Comparison of ENCODE assay signal across 15 cellular contexts in genomic region chr2:75290600-75291140, GRCh38.
DNase-seq lines count a peak whose midpoint lies in the region; ATAC-seq and TF ChIP-seq lines count a peak whose summit lies in the region.
"Had no signal": no experiment of that assay in that cellular context is flagged by ENCODE, and none has a peak within 500 bp of the region (broad histone marks: within the 10 kb centered on the region; RNA-seq: fewer than 3 reads in every experiment).

No MANE protein-coding gene starts in this region.

- H3K4me1 Mint-ChIP-seq in activated T-helper 1 cell treated with anti-CD3 and anti-CD28 coated beads, Interleukin-12 subunit alpha, Interleukin-12 subunit beta, Interleukin-2, Interleukin-4 antibody, amounts not matched to agents 30 ng/mL and 10 ng/mL and 1 ng/mL, durations not matched to agents 14 hours and 24 hours and 36 hours (ENCODE audit: low read depth), result no peaks in the 10 kb centered on the region
- no peaks in the 10 kb centered on the region for H3K4me1 Mint-ChIP-seq in activated naive CD8-positive, alpha-beta T cell treated with anti-CD3 and anti-CD28 coated beads for 36 hours
- H3K4me1 Mint-ChIP-seq in mesothelial cell of epicardium, result peaks cover 4% of the 10 kb centered on the region
- H3K4me1 Mint-ChIP-seq: activated CD4-positive, alpha-beta memory T cell treated with anti-CD3 and anti-CD28 coated beads, Interleukin-2, amount 10 ng/mL, durations not matched to agents 7 days and 5 days; stimulated activated effector memory CD8-positive, alpha-beta T cell treated with anti-CD3 and anti-CD28 coated beads, Interleukin-12 subunit alpha, Interleukin-12 subunit beta, amount 100 ng/mL, for 72 hours had no signal

- no peak overlapping the region for H3K27ac Mint-ChIP-seq in activated T-helper 1 cell treated with anti-CD3 and anti-CD28 coated beads, Interleukin-12 subunit alpha, Interleukin-12 subunit beta, Interleukin-2, Interleukin-4 antibody, amounts not matched to agents 30 ng/mL and 10 ng/mL and 1 ng/mL, durations not matched to agents 14 hours and 24 hours and 36 hours
- no peak overlapping the region for H3K27ac Mint-ChIP-seq in activated naive CD8-positive, alpha-beta T cell treated with anti-CD3 and anti-CD28 coated beads for 36 hours
- H3K27ac Mint-ChIP-seq in mesothelial cell of epicardium, result no peak overlapping the region
- H3K27ac Mint-ChIP-seq: activated CD4-positive, alpha-beta memory T cell treated with anti-CD3 and anti-CD28 coated beads, Interleukin-2, amount 10 ng/mL, durations not matched to agents 7 days and 5 days; activated naive CD8-positive, alpha-beta T cell; stimulated activated effector memory CD8-positive, alpha-beta T cell treated with anti-CD3 and anti-CD28 coated beads, Interleukin-12 subunit alpha, Interleukin-12 subunit beta, amount 100 ng/mL, for 72 hours had no signal

- DNase-seq in ELF-1 (ENCODE audit: low read depth, low spot score) (peak; percentile 14), Panc1 (ENCODE audit: low read depth, low spot score) (no peak), epithelial cell of proximal tubule (ENCODE audit: low read depth) (no peak), osteoblast (ENCODE audit: insufficient read length, low spot score, missing footprints) (no peak), mesothelial cell of epicardium (ENCODE audit: low spot score in 2 of 2, unreplicated experiment in 2 of 2) (no peak), anterior cingulate cortex (lab: John Stamatoyannopoulos, UW) (no peak)
- DNase-seq in activated T-helper 1 cell treated with anti-CD3 and anti-CD28 coated beads, Interleukin-12 subunit alpha, Interleukin-12 subunit beta, Interleukin-2, Interleukin-4 antibody, amounts not matched to agents 30 ng/mL and 10 ng/mL and 1 ng/mL, durations not matched to agents 14 hours and 24 hours and 36 hours (ENCODE audit: low spot score), result no peak
- DNase-seq in activated naive CD8-positive, alpha-beta T cell treated with anti-CD3 and anti-CD28 coated beads for 36 hours, result no peak
- DNase-seq: activated CD4-positive, alpha-beta memory T cell treated with anti-CD3 and anti-CD28 coated beads, Interleukin-2, amount 10 ng/mL, durations not matched to agents 7 days and 5 days; DND-41; NCI-H1105 treated with DMSO at 0.1 percent for 48 hours; T-helper 1 cell had no signal

- no TSS peak for BruUV-seq in Panc1 (replicated peaks; lab: Mats Ljungman, UMichigan)

- no peaks in the 10 kb centered on the region for H3K4me1 ChIP-seq in Panc1 (ENCODE audit: control insufficient read depth, insufficient read depth, low read length)
- H3K4me1 ChIP-seq in osteoblast (ENCODE audit: insufficient read depth, low read length), result peaks cover 24% of the 10 kb centered on the region

- H3K9me3 ChIP-seq in Panc1 (ENCODE audit: control insufficient read depth, insufficient read depth, low read depth, low read length) (no peaks in the 10 kb centered on the region), osteoblast (ENCODE audit: low read depth, low read length) (no peaks in the 10 kb centered on the region)
- H3K9me3 ChIP-seq: neutrophil had no signal

- no peaks in the 10 kb centered on the region for H3K36me3 Mint-ChIP-seq in activated T-helper 1 cell treated with anti-CD3 and anti-CD28 coated beads, Interleukin-12 subunit alpha, Interleukin-12 subunit beta, Interleukin-2, Interleukin-4 antibody, amounts not matched to agents 30 ng/mL and 10 ng/mL and 1 ng/mL, durations not matched to agents 14 hours and 24 hours and 36 hours (ENCODE audit: low read depth)
- peaks cover 21% of the 10 kb centered on the region for H3K36me3 Mint-ChIP-seq in activated naive CD8-positive, alpha-beta T cell treated with anti-CD3 and anti-CD28 coated beads for 36 hours
- no peaks in the 10 kb centered on the region for H3K36me3 Mint-ChIP-seq in mesothelial cell of epicardium
- H3K36me3 Mint-ChIP-seq: stimulated activated effector memory CD8-positive, alpha-beta T cell treated with anti-CD3 and anti-CD28 coated beads, Interleukin-12 subunit alpha, Interleukin-12 subunit beta, amount 100 ng/mL, for 72 hours had no signal

- TF ChIP-seq CTCF in Panc1 (IDR thresholded peaks at IDR 0.05), result peak; percentile 20; the same call in 1 of the 2 replicates
- TF ChIP-seq CTCF in epithelial cell of proximal tubule (conservative IDR thresholded peaks at IDR 0.05; ENCODE audit: low read depth, low read length), result peak; percentile 52
- TF ChIP-seq CTCF in osteoblast (IDR thresholded peaks at IDR 0.05; ENCODE audit: extremely low read depth, low read depth, low read length), result peak; percentile 55
- TF ChIP-seq CTCF in mesothelial cell of epicardium (IDR thresholded peaks at IDR 0.05; ENCODE audit: unreplicated experiment), result no peak

- H3K4me2 ChIP-seq in osteoblast (ENCODE audit: insufficient read depth, low read length), result no peak overlapping the region

- no peaks in the 10 kb centered on the region for H3K36me3 ChIP-seq in Panc1 (ENCODE audit: control insufficient read depth, insufficient read depth, low read length)
- H3K36me3 ChIP-seq in osteoblast (ENCODE audit: insufficient read depth, low read length), result no peaks in the 10 kb centered on the region
- H3K36me3 ChIP-seq: neutrophil had no signal

- H3K79me2 ChIP-seq in osteoblast (ENCODE audit: insufficient read depth, low read length), result no peaks in the 10 kb centered on the region

- H3K4me3 ChIP-seq in Panc1 (ENCODE audit: low read depth in 2 of 2, low read length in 2 of 2), result no peak overlapping the region
- H3K4me3 ChIP-seq in epithelial cell of proximal tubule (ENCODE audit: low read depth, low read length), result no peak overlapping the region
- H3K4me3 ChIP-seq in osteoblast (ENCODE audit: insufficient read depth, low read length), result no peak overlapping the region

- H3K9me3 Mint-ChIP-seq in activated T-helper 1 cell treated with anti-CD3 and anti-CD28 coated beads, Interleukin-12 subunit alpha, Interleukin-12 subunit beta, Interleukin-2, Interleukin-4 antibody, amounts not matched to agents 30 ng/mL and 10 ng/mL and 1 ng/mL, durations not matched to agents 14 hours and 24 hours and 36 hours, result no peaks in the 10 kb centered on the region
- peaks cover 4% of the 10 kb centered on the region for H3K9me3 Mint-ChIP-seq in activated naive CD8-positive, alpha-beta T cell treated with anti-CD3 and anti-CD28 coated beads for 36 hours
- no peaks in the 10 kb centered on the region for H3K9me3 Mint-ChIP-seq in mesothelial cell of epicardium
- H3K9me3 Mint-ChIP-seq: activated CD4-positive, alpha-beta memory T cell treated with anti-CD3 and anti-CD28 coated beads, Interleukin-2, amount 10 ng/mL, durations not matched to agents 7 days and 5 days; stimulated activated effector memory CD8-positive, alpha-beta T cell treated with anti-CD3 and anti-CD28 coated beads, Interleukin-12 subunit alpha, Interleukin-12 subunit beta, amount 100 ng/mL, for 72 hours had no signal

- no peaks in the 10 kb centered on the region for H3K27me3 Mint-ChIP-seq in activated T-helper 1 cell treated with anti-CD3 and anti-CD28 coated beads, Interleukin-12 subunit alpha, Interleukin-12 subunit beta, Interleukin-2, Interleukin-4 antibody, amounts not matched to agents 30 ng/mL and 10 ng/mL and 1 ng/mL, durations not matched to agents 14 hours and 24 hours and 36 hours (ENCODE audit: insufficient read depth)
- no peaks in the 10 kb centered on the region for H3K27me3 Mint-ChIP-seq in activated naive CD8-positive, alpha-beta T cell treated with anti-CD3 and anti-CD28 coated beads for 36 hours
- H3K27me3 Mint-ChIP-seq in mesothelial cell of epicardium (ENCODE audit: low read depth), result no peaks in the 10 kb centered on the region
- H3K27me3 Mint-ChIP-seq: activated naive CD8-positive, alpha-beta T cell had no signal

- H3K27ac ChIP-seq in Panc1 (ENCODE audit: low read length) (no peak overlapping the region), osteoblast (ENCODE audit: low read depth, low read length) (no peak overlapping the region)
- H3K27ac ChIP-seq: neutrophil had no signal

- POLR2A ChIA-PET in Panc1 (lab: Charles Lee), result no interaction called here

- CTCF ChIA-PET in Panc1 (lab: Charles Lee), result no interaction called here

- no peak overlapping the region for H2AFZ ChIP-seq in osteoblast (ENCODE audit: low read length)

- no peaks in the 10 kb centered on the region for H3K27me3 ChIP-seq in Panc1 (ENCODE audit: control insufficient read depth, insufficient read depth, low read length)
- H3K27me3 ChIP-seq in osteoblast (ENCODE audit: insufficient read depth, low read length), result no peaks in the 10 kb centered on the region
- H3K27me3 ChIP-seq: neutrophil had no signal

- intact Hi-C loops in Panc1 (cut with micrococcal nuclease; ENCODE audit: unreplicated experiment), result no loop called here
- intact Hi-C loops in activated T-helper 1 cell treated with anti-CD3 and anti-CD28 coated beads, Interleukin-12 subunit alpha, Interleukin-12 subunit beta, Interleukin-2, Interleukin-4 antibody, amounts not matched to agents 30 ng/mL and 10 ng/mL and 1 ng/mL, durations not matched to agents 14 hours and 24 hours and 36 hours (cut with micrococcal nuclease), result no loop called here

- no peak for ATAC-seq in Panc1
- ATAC-seq: stimulated activated effector memory CD8-positive, alpha-beta T cell treated with anti-CD3 and anti-CD28 coated beads, Interleukin-12 subunit alpha, Interleukin-12 subunit beta, amount 100 ng/mL, for 72 hours had no signal

- H4K20me1 ChIP-seq in osteoblast (ENCODE audit: insufficient read depth, low read length), result no peaks in the 10 kb centered on the region

- H3K4me3 Mint-ChIP-seq in activated T-helper 1 cell treated with anti-CD3 and anti-CD28 coated beads, Interleukin-12 subunit alpha, Interleukin-12 subunit beta, Interleukin-2, Interleukin-4 antibody, amounts not matched to agents 30 ng/mL and 10 ng/mL and 1 ng/mL, durations not matched to agents 14 hours and 24 hours and 36 hours, result no peak overlapping the region
- H3K4me3 Mint-ChIP-seq in activated naive CD8-positive, alpha-beta T cell treated with anti-CD3 and anti-CD28 coated beads for 36 hours, result no peak overlapping the region
- H3K4me3 Mint-ChIP-seq in mesothelial cell of epicardium, result no peak overlapping the region
- H3K4me3 Mint-ChIP-seq: activated CD4-positive, alpha-beta memory T cell treated with anti-CD3 and anti-CD28 coated beads, Interleukin-2, amount 10 ng/mL, durations not matched to agents 7 days and 5 days; activated naive CD8-positive, alpha-beta T cell; stimulated activated effector memory CD8-positive, alpha-beta T cell treated with anti-CD3 and anti-CD28 coated beads, Interleukin-12 subunit alpha, Interleukin-12 subunit beta, amount 100 ng/mL, for 72 hours had no signal

- in situ Hi-C loops in Panc1 (cut with HindIII; ENCODE audit: low pct_unique_long_range_greater_than_20kb, low sequenced_read_pairs), result no loop called here
